In the genomic region with DNA sequence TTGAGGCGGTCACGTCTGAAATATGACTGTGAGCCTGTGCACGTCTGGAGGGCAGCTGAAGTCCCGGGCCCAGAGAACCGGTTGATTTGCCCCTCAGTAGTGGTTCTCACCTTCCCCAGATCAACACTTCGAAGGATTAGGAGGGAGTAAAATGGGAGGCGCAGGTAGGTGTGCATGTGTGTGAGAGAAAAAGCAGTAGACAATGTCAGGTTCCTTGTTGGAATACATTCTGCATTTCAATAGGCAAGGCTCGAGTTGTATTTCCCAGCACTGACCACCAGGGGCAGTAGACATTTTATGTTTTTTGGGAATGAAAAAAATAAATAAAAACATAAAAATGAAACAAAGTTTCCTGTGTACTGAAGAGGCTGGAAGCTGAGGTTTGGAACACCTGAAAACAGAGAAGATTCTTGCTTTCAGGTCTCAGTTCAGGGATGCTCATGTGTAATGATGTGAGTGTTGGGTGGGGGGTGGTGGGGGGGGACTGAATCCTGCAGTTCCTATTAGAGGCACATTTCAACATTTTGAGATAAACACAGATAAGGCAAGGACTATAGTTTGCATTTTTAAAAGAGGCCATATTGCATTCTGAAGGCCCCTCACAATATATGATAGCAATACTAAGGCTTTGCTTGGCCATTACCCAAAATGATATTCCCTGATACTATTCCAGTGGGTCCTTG, we compare ENCODE assay signal across 2 cellular contexts.
TF ChIP-seq lines count a peak whose summit lies in the region.

No MANE protein-coding gene starts in this region.

TF ChIP-seq in SK-N-SH, 30 proteins besides CTCF, POLR2A, EP300 and RAD21 (continued from another document):
- TF ChIP-seq SIN3A (IDR thresholded peaks at IDR 0.05; ENCODE audit: borderline replicate concordance, low read depth, low read length): no peak
- no peak for TF ChIP-seq NRF1 (IDR thresholded peaks at IDR 0.05; ENCODE audit: low read depth, low read length)

TF ChIP-seq in WTC11, 78 proteins besides CTCF, POLR2A, EP300 and RAD21 (continued from another document):
- no peak for TF ChIP-seq STAT6 (CRISPR knock-in tag; conservative IDR thresholded peaks at IDR 0.05; ENCODE audit: low read depth)
- TF ChIP-seq SP1 (CRISPR knock-in tag; conservative IDR thresholded peaks at IDR 0.05): no peak
- TF ChIP-seq ZBTB21 (CRISPR knock-in tag; IDR thresholded peaks at IDR 0.05; ENCODE audit: borderline replicate concordance): no peak
- no peak for TF ChIP-seq OVOL2 (CRISPR knock-in tag; IDR thresholded peaks at IDR 0.05; ENCODE audit: borderline replicate concordance)
- no peak for TF ChIP-seq ZNF423 (CRISPR knock-in tag; IDR thresholded peaks at IDR 0.05)
- no peak for TF ChIP-seq EMX1 (CRISPR knock-in tag; IDR thresholded peaks at IDR 0.05)
- TF ChIP-seq, protein P1, sequence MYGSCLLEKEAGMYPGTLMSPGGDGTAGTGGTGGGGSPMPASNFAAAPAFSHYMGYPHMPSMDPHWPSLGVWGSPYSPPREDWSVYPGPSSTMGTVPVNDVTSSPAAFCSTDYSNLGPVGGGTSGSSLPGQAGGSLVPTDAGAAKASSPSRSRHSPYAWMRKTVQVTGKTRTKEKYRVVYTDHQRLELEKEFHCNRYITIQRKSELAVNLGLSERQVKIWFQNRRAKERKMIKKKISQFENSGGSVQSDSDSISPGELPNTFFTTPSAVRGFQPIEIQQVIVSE (CRISPR knock-in tag; IDR thresholded peaks at IDR 0.05; ENCODE audit: borderline replicate concordance): no peak
- TF ChIP-seq SMAD4 (CRISPR knock-in tag; IDR thresholded peaks at IDR 0.05): no peak
TF ChIP-seq in WTC11: peak in this region for 0.
